9 cellular contexts compared by ENCODE assay signal in the genomic region with DNA sequence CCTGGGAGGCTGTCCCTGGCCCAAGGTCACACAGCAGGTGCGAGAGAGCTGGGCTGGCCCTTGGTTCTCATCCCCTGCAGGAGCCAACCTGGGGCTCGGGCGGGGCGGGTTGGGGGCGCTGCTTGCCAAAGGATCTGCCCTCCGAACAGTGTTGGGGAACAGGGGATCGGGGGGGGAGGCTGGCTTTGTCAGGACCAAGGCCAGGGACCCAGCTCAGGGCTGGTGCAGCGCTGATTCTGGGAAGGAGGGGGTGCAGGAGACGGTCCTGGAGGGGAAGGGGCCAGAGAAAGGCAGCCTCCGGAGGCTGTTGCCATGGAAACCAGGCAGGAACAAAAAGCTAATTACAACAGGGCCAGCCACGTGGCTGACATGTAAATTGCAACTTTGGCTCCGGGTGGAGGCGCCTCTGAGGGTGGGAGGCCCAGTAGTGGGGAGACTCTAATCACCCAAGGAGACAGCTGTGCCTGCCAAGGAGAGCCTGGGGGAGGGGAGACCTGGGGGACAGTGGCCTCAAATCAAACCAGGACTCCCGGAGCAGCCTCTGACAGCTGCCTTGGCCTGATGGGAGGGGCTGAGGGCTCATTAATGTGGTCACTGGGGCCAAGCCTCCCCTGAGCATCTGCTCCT. TPM values are rescaled to one million over a fixed set of nuclear protein-coding genes. Genes with fewer than 3 reads are reported as not detected.
DNase-seq lines count a peak whose midpoint lies in the region; ATAC-seq, FAIRE-seq and TF ChIP-seq lines count a peak whose summit lies in the region.
"Had no signal": no experiment of that assay in that cellular context is flagged by ENCODE, and none has a peak within 500 bp of the region (broad histone marks: within the 10 kb centered on the region; RNA-seq: fewer than 3 reads in every experiment).

No MANE protein-coding gene starts in this region.

- no peak overlapping the region for H2BK20ac ChIP-seq in H1 (ENCODE audit: low read length)

- H2AFZ ChIP-seq in H1 (ENCODE audit: low read length), result no peak overlapping the region

- H4K5ac ChIP-seq in H1 (ENCODE audit: insufficient read length, low read depth, low read length), result no peak overlapping the region

- no peak overlapping the region; the same call in 1 of the 2 replicates for H2BK5ac ChIP-seq in H1 (ENCODE audit: low read depth, low read length)

- H3K9me3 ChIP-seq in HUES64 (ENCODE audit: insufficient read depth, low read depth, low read length) (no peaks in the 10 kb centered on the region), H1 (ENCODE audit: insufficient read depth in 2 of 2, low read depth in 1 of 2, low read length in 1 of 2) (no peaks in the 10 kb centered on the region), colonic mucosa (no peaks in the 10 kb centered on the region)

- H2BK12ac ChIP-seq in H1 (ENCODE audit: low read depth, low read length), result no peak overlapping the region

- no peak overlapping the region for H4K8ac ChIP-seq in H1 (ENCODE audit: extremely low read depth, insufficient read depth, low read length)

- H3K27me3 ChIP-seq in HUES64 (ENCODE audit: insufficient read depth, low read length) (no peaks in the 10 kb centered on the region; the same call in 1 of the 2 replicates), H1 (replicated peaks in 1 of 4; ENCODE audit: control insufficient read depth in 3 of 4, extremely low read depth in 1 of 4, insufficient read depth in 3 of 4, low read length in 3 of 4) (peaks cover 0 to 12% (median 9%) of the 10 kb centered on the region in 4 experiments; a peak in 6 of 7 replicates), colonic mucosa (peaks cover 33% of the 10 kb centered on the region)

- H3K4me3 ChIP-seq in HUES64 (ENCODE audit: low read length) (peak overlapping the region; percentile 73), H1 (ENCODE audit: extremely low read depth in 1 of 4, insufficient read depth in 2 of 4, low read depth in 3 of 4, low read length in 4 of 4) (peak overlapping the region; percentile 65 to 95 (median 72)), colonic mucosa (no peak overlapping the region)

- H3K27ac ChIP-seq in HUES64 (ENCODE audit: low read depth, low read length), result no peak overlapping the region
- no peak overlapping the region for H3K27ac ChIP-seq in H1 (ENCODE audit: low read depth, low read length)
- no peak overlapping the region for H3K27ac ChIP-seq in colonic mucosa

- TF ChIP-seq CTCF in H1 (IDR thresholded peaks at IDR 0.05; ENCODE audit: control extremely low read depth in 1 of 3, insufficient read depth in 1 of 3, low read depth in 1 of 3, low read length in 3 of 3) (no peak), colonic mucosa (IDR thresholded peaks at IDR 0.05) (no peak)

- H3K36me3 ChIP-seq in HUES64 (ENCODE audit: insufficient read depth, low read length), result peaks cover 15% of the 10 kb centered on the region; the same call in 1 of the 2 replicates
- H3K36me3 ChIP-seq in H1 (ENCODE audit: control insufficient read depth in 2 of 4, insufficient read depth in 4 of 4, low read length in 3 of 4), result 0 out of 8 replicates have a peak, but pooled peaks cover 0 to 4% (median 0%) of the 10 kb centered on the region in 4 experiments
- no peaks in the 10 kb centered on the region for H3K36me3 ChIP-seq in colonic mucosa

- H4K91ac ChIP-seq in H1 (replicated peaks; ENCODE audit: insufficient read length, low read length), result no peak overlapping the region

- H3K4me1 ChIP-seq in HUES64 (ENCODE audit: insufficient read depth, low read length), result peaks cover 17% of the 10 kb centered on the region; the same call in 1 of the 2 replicates
- peaks cover 0 to 32% (median 20%) of the 10 kb centered on the region in 4 experiments; a peak in 6 of 7 replicates for H3K4me1 ChIP-seq in H1 (replicated peaks in 1 of 4; ENCODE audit: control insufficient read depth in 3 of 4, insufficient read depth in 4 of 4, low read length in 3 of 4)
- H3K4me1 ChIP-seq in colonic mucosa, result peaks cover 16% of the 10 kb centered on the region

- H3K9ac ChIP-seq in HUES64 (ENCODE audit: low read depth, low read length) (0 out of 2 replicates have a peak overlapping the region, but pooled peaks have one; percentile 63), H1 (replicated peaks in 1 of 4; ENCODE audit: extremely low read depth in 1 of 4, low read depth in 3 of 4, low read length in 3 of 4) (no peak overlapping the region), colonic mucosa (ENCODE audit: low read depth in 2 of 2, low read length in 2 of 2) (no peak overlapping the region)

- no peak for ATAC-seq in GM19395 (IDR thresholded peaks at IDR 0.05; ENCODE audit: unreplicated experiment)
- ATAC-seq: right cardiac atrium had no signal

- H3K4ac ChIP-seq in H1 (replicated peaks; ENCODE audit: insufficient read length, low read depth, low read length), result no peak overlapping the region

- no peak for TF ChIP-seq POLR2A in H1 (IDR thresholded peaks at IDR 0.05; ENCODE audit: control extremely low read depth in 1 of 2, low read depth in 2 of 2, low read length in 2 of 2)

- peak; percentile 55 for FAIRE-seq in H1 (lab: Jason Lieb, UNC)

- TF ChIP-seq EP300 in H1 (IDR thresholded peaks at IDR 0.05; ENCODE audit: borderline replicate concordance in 1 of 2, low read depth in 2 of 2, low read length in 2 of 2), result no peak

- H3K23me2 ChIP-seq in H1 (ENCODE audit: low read depth, low read length), result peaks cover 22% of the 10 kb centered on the region

- no peak overlapping the region for H2AK5ac ChIP-seq in H1 (ENCODE audit: low read depth, low read length)

- H4K20me1 ChIP-seq in H1 (replicated peaks in 1 of 2; ENCODE audit: control insufficient read depth in 1 of 2, insufficient read depth in 2 of 2, low read length in 2 of 2), result peaks cover 5 to 14% of the 10 kb centered on the region in 2 experiments

- H3K18ac ChIP-seq in H1 (ENCODE audit: extremely low read depth, low read length), result no peak overlapping the region

- no peak overlapping the region for H2BK15ac ChIP-seq in H1 (ENCODE audit: low read length)

- intact Hi-C loops in colonic mucosa (cut with DNase I), result no loop called here

- H3K4me2 ChIP-seq in H1 (ENCODE audit: insufficient read depth in 1 of 2, low read depth in 2 of 2, low read length in 2 of 2), result peak overlapping the region; percentile 82 to 96

- CTCF ChIA-PET in H1 (lab: Charles Lee; ENCODE audit: partially characterized antibody), result interaction anchor here (1.1 to 8.7 kb wide), 4 partner anchors 9 to 107 kb away, joined by 3 to 70 read pairs (median 6); a partner anchor contains a TSS

- DNase-seq in COLO668 (lab: John Stamatoyannopoulos, UW; ENCODE audit: unreplicated experiment) (peak; percentile 52), SK-N-DZ (ENCODE audit: low spot score) (peak; percentile 93), H1 (ENCODE audit: low read depth in 1 of 2, low spot score in 2 of 2) (peak; percentile 75 to 84), nucleus accumbens (lab: John Stamatoyannopoulos, UW) (peak in 36 of 56 donors; percentile 15 to 80 (median 40)), kidney glomerular epithelial cell (lab: John Stamatoyannopoulos, UW) (no peak), colonic mucosa (no peak)

- POLR2A ChIA-PET in H1 (lab: Charles Lee; ENCODE audit: partially characterized antibody), result interaction anchor here (0.8 to 6.5 kb wide), 17 partner anchors 9 to 195 kb away, joined by 3 to 71 read pairs (median 5); a partner anchor contains a TSS

- no peak overlapping the region for H3K23ac ChIP-seq in H1 (ENCODE audit: insufficient read length)

- no peak for TF ChIP-seq RAD21 in H1 (IDR thresholded peaks at IDR 0.05 in 1 of 2, conservative IDR thresholded peaks at IDR 0.05 in 1 of 2; ENCODE audit: low read depth in 2 of 2, low read length in 2 of 2)

- under 1% methylated on average over 14 of the region's 14 CpGs for WGBS in HUES64
- 5% methylated on average over 4 of the region's 14 CpGs; no CpG with 5 or more reads in 1 of the 2 experiments for WGBS in H1 (ENCODE audit: extremely low coverage in 1 of 2, insufficient coverage in 1 of 2, insufficient read length in 1 of 2, insufficient replicate concordance in 2 of 2, low coverage in 1 of 2, low lambda C conversion rate in 2 of 2, missing lambda C conversion rate in 1 of 2), 2 experiments

- peaks cover 0 to 5% of the 10 kb centered on the region in 2 experiments; a peak in 2 of 4 replicates for H3K79me2 ChIP-seq in H1 (ENCODE audit: control insufficient read depth in 1 of 2, insufficient read depth in 2 of 2, low read length in 2 of 2)

- no peak overlapping the region for H3K56ac ChIP-seq in H1 (replicated peaks; ENCODE audit: insufficient read length, low read depth, low read length)

- H3K14ac ChIP-seq in H1 (ENCODE audit: insufficient read length), result no peak overlapping the region

- no peak overlapping the region for H2BK120ac ChIP-seq in H1 (replicated peaks; ENCODE audit: low read depth, low read length)

- peaks cover 6% of the 10 kb centered on the region; the same call in 1 of the 2 replicates for H3K79me1 ChIP-seq in H1 (ENCODE audit: low read depth, low read length)

RNA-seq across cellular contexts. Expression of a gene that starts 1.3 kb away (rescaled TPM):
- polyA plus RNA-seq in HUES64 (2013, experiment 1 of 2), result 149 TPM
- polyA plus RNA-seq in HUES64 (2013, experiment 2 of 2), result 134 TPM
- polyA plus RNA-seq in SK-N-DZ (2014; cell fraction: cytosol; rRNA removed), result 1,422 and 1,715 TPM in 2 replicates
- 950 and 1,080 TPM in 2 replicates for polyA plus RNA-seq in SK-N-DZ (2014; cell fraction: nucleus; rRNA removed)
- 275 and 292 TPM in 2 replicates for total RNA-seq in H1 (2021; fragmentation: NEBNext Ultra II Directional; extraction: Animal tissue kit (Norgen Biotek cat#: 25700))
- 393 and 420 TPM in 2 replicates for polyA plus RNA-seq in H1 (2011; rRNA removed)
- 210 TPM for polyA plus RNA-seq in H1 (2011; cell fraction: cytosol; rRNA removed)
- 252 TPM for polyA plus RNA-seq in H1 (2011; cell fraction: nucleus; rRNA removed)
- polyA plus RNA-seq in H1 (2012, experiment 1 of 2), result 287 to 415 TPM (median 389 TPM) in 4 replicates
- polyA plus RNA-seq in H1 (2012, experiment 2 of 2), result 421 TPM
- polyA plus RNA-seq in H1 (2013, experiment 1 of 2), result 211 TPM
- 208 TPM for polyA plus RNA-seq in H1 (2013, experiment 2 of 2)
- polyA minus RNA-seq in H1 (2011; rRNA and poly(A)+ RNA removed), result 165 and 205 TPM in 2 replicates
- 155 TPM for polyA minus RNA-seq in H1 (2011; cell fraction: cytosol; rRNA and poly(A)+ RNA removed)
- polyA minus RNA-seq in H1 (2011; cell fraction: nucleus; rRNA and poly(A)+ RNA removed), result 91.3 TPM
- total RNA-seq in colonic mucosa, result 1 to 10 TPM; 3.2 to 8.0 TPM

RNA-seq across cellular contexts. Expression of a gene that starts 5.7 kb away (rescaled TPM):
- polyA plus RNA-seq in HUES64 (2013, experiment 1 of 2), result 1.3 TPM
- polyA plus RNA-seq in HUES64 (2013, experiment 2 of 2), result 1.6 TPM
- 8.5 and 8.9 TPM in 2 replicates for polyA plus RNA-seq in SK-N-DZ (2014; cell fraction: cytosol; rRNA removed)
- 45.8 and 54.5 TPM in 2 replicates for polyA plus RNA-seq in SK-N-DZ (2014; cell fraction: nucleus; rRNA removed)
- 2.0 and 2.2 TPM in 2 replicates for total RNA-seq in H1 (2021; fragmentation: NEBNext Ultra II Directional; extraction: Animal tissue kit (Norgen Biotek cat#: 25700))
- 2.9 and 4.3 TPM in 2 replicates for polyA plus RNA-seq in H1 (2011; rRNA removed)
- 3.7 TPM for polyA plus RNA-seq in H1 (2011; cell fraction: cytosol; rRNA removed)
- polyA plus RNA-seq in H1 (2011; cell fraction: nucleus; rRNA removed), result 7.6 TPM
- 1.8 to 3.0 TPM (median 2.2 TPM) in 4 replicates for polyA plus RNA-seq in H1 (2012, experiment 1 of 2)
- polyA plus RNA-seq in H1 (2012, experiment 2 of 2), result 1.8 TPM
- 1.2 TPM for polyA plus RNA-seq in H1 (2013, experiment 1 of 2)
- 1.5 TPM for polyA plus RNA-seq in H1 (2013, experiment 2 of 2)
- 3.3 and 5.0 TPM in 2 replicates for polyA minus RNA-seq in H1 (2011; rRNA and poly(A)+ RNA removed)
- polyA minus RNA-seq in H1 (2011; cell fraction: cytosol; rRNA and poly(A)+ RNA removed), result 3.2 TPM
- polyA minus RNA-seq in H1 (2011; cell fraction: nucleus; rRNA and poly(A)+ RNA removed), result 4.5 TPM
- total RNA-seq in colonic mucosa, result 1 to 10 TPM; 1.6 to 3.4 TPM

RNA-seq across cellular contexts. Expression of a gene that starts 24.1 kb away (rescaled TPM):
- polyA plus RNA-seq in HUES64 (2013, experiment 1 of 2), result 39.1 TPM
- polyA plus RNA-seq in HUES64 (2013, experiment 2 of 2), result 38.0 TPM
- 115 and 143 TPM in 2 replicates for polyA plus RNA-seq in SK-N-DZ (2014; cell fraction: cytosol; rRNA removed)
- polyA plus RNA-seq in SK-N-DZ (2014; cell fraction: nucleus; rRNA removed), result 288 and 329 TPM in 2 replicates
- 48.3 and 53.0 TPM in 2 replicates for total RNA-seq in H1 (2021; fragmentation: NEBNext Ultra II Directional; extraction: Animal tissue kit (Norgen Biotek cat#: 25700))
- polyA plus RNA-seq in H1 (2011; rRNA removed), result 110 and 155 TPM in 2 replicates
- 106 TPM for polyA plus RNA-seq in H1 (2011; cell fraction: cytosol; rRNA removed)
- polyA plus RNA-seq in H1 (2011; cell fraction: nucleus; rRNA removed), result 160 TPM
- 35.4 to 56.5 TPM (median 53.7 TPM) in 4 replicates for polyA plus RNA-seq in H1 (2012, experiment 1 of 2)
- 59.8 TPM for polyA plus RNA-seq in H1 (2012, experiment 2 of 2)
- 47.6 TPM for polyA plus RNA-seq in H1 (2013, experiment 1 of 2)
- polyA plus RNA-seq in H1 (2013, experiment 2 of 2), result 46.6 TPM
- polyA minus RNA-seq in H1 (2011; rRNA and poly(A)+ RNA removed), result 44.0 and 65.5 TPM in 2 replicates
- 40.0 TPM for polyA minus RNA-seq in H1 (2011; cell fraction: cytosol; rRNA and poly(A)+ RNA removed)
- polyA minus RNA-seq in H1 (2011; cell fraction: nucleus; rRNA and poly(A)+ RNA removed), result 30.4 TPM
- total RNA-seq in colonic mucosa, result 10 to 100 TPM; 24.5 to 28.5 TPM

RNA-seq across cellular contexts. Expression of a gene that starts 51.0 kb away (rescaled TPM):
- polyA plus RNA-seq in HUES64 (2013, experiment 1 of 2), result 77.0 TPM
- polyA plus RNA-seq in HUES64 (2013, experiment 2 of 2), result 77.0 TPM
- 135 and 156 TPM in 2 replicates for polyA plus RNA-seq in SK-N-DZ (2014; cell fraction: cytosol; rRNA removed)
- 277 and 365 TPM in 2 replicates for polyA plus RNA-seq in SK-N-DZ (2014; cell fraction: nucleus; rRNA removed)
- 92.2 and 102 TPM in 2 replicates for total RNA-seq in H1 (2021; fragmentation: NEBNext Ultra II Directional; extraction: Animal tissue kit (Norgen Biotek cat#: 25700))
- polyA plus RNA-seq in H1 (2011; rRNA removed), result 78.1 and 102 TPM in 2 replicates
- polyA plus RNA-seq in H1 (2011; cell fraction: cytosol; rRNA removed), result 84.5 TPM
- 230 TPM for polyA plus RNA-seq in H1 (2011; cell fraction: nucleus; rRNA removed)
- polyA plus RNA-seq in H1 (2012, experiment 1 of 2), result 112 to 138 TPM (median 135 TPM) in 4 replicates
- polyA plus RNA-seq in H1 (2012, experiment 2 of 2), result 70.6 TPM
- 86.9 TPM for polyA plus RNA-seq in H1 (2013, experiment 1 of 2)
- polyA plus RNA-seq in H1 (2013, experiment 2 of 2), result 84.9 TPM
- polyA minus RNA-seq in H1 (2011; rRNA and poly(A)+ RNA removed), result 58.3 and 62.0 TPM in 2 replicates
- 56.6 TPM for polyA minus RNA-seq in H1 (2011; cell fraction: cytosol; rRNA and poly(A)+ RNA removed)
- polyA minus RNA-seq in H1 (2011; cell fraction: nucleus; rRNA and poly(A)+ RNA removed), result 49.3 TPM
- total RNA-seq in colonic mucosa, result 100 to 1,000 TPM; 164 to 165 TPM

Comparison
In these comparisons a context has a peak if more than half of its experiments do, and no peak if none do; other contexts are left out.
1. DNase-seq: peak in COLO668 (single experiment), SK-N-DZ (single experiment), H1 (2 of 2) and nucleus accumbens (36 of 56); none in kidney glomerular epithelial cell (single experiment) and colonic mucosa (single experiment).
2. RNA of a gene that starts 1.3 kb away (total RNA-seq): 275 to 292 TPM in H1; 3.2 to 8.0 TPM in colonic mucosa; every median in the first group is over 10 times any median in the second.